8 cellular contexts compared by ENCODE assay signal in genomic region chr6:143060806-143061596, GRCh38. TPM values are rescaled to one million over a fixed set of nuclear protein-coding genes. Genes with fewer than 3 reads are reported as not detected.
DNase-seq lines count a peak whose midpoint lies in the region; ATAC-seq and TF ChIP-seq lines count a peak whose summit lies in the region.

A gene with protein sequence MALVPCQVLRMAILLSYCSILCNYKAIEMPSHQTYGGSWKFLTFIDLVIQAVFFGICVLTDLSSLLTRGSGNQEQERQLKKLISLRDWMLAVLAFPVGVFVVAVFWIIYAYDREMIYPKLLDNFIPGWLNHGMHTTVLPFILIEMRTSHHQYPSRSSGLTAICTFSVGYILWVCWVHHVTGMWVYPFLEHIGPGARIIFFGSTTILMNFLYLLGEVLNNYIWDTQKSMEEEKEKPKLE (plus strand): TSS chr6:143060889. CDS start chr6:143060926, 37 bp downstream.

- H3K27ac Mint-ChIP-seq in activated CD8-positive, alpha-beta T cell treated with anti-CD3 and anti-CD28 coated beads for 36 hours: peak within 1 kb of the TSS; percentile 96

- CTCF ChIA-PET in activated CD8-positive, alpha-beta T cell treated with anti-CD3 and anti-CD28 coated beads for 36 hours (lab: Charles Lee): interaction anchor here (1.6 kb wide), 1 partner anchor 34 kb away, joined by 4 read pairs; no protein-coding TSS in a partner anchor

- POLR2A ChIA-PET in activated CD8-positive, alpha-beta T cell treated with anti-CD3 and anti-CD28 coated beads for 36 hours (lab: Charles Lee): interaction anchor here (0.7 to 1.6 kb wide), 5 partner anchors 18 to 141 kb away, joined by 3 to 4 read pairs (median 3); no protein-coding TSS in a partner anchor

- H3K9me3 Mint-ChIP-seq in activated CD8-positive, alpha-beta T cell treated with anti-CD3 and anti-CD28 coated beads for 36 hours: no peaks in the 10 kb centered on the region

- TF ChIP-seq CTCF in HFF-Myc (IDR thresholded peaks at IDR 0.05; ENCODE audit: low read depth, low read length, missing control alignments) (no peak), NB4 (IDR thresholded peaks at IDR 0.05; ENCODE audit: low read depth, low read length) (no peak), mucosa of descending colon (IDR thresholded peaks at IDR 0.05) (no peak)
- TF ChIP-seq CTCF in activated CD8-positive, alpha-beta T cell treated with anti-CD3 and anti-CD28 coated beads for 36 hours (IDR thresholded peaks at IDR 0.05): no peak

- H3K36me3 Mint-ChIP-seq in activated CD8-positive, alpha-beta T cell treated with anti-CD3 and anti-CD28 coated beads for 36 hours (ENCODE audit: low read depth): no peaks in the 10 kb centered on the region

- H3K36me3 ChIP-seq in mucosa of descending colon (ENCODE audit: low read depth): no peaks in the 10 kb centered on the region

- DNase-seq in HFF-Myc (ENCODE audit: extremely low read depth, low read depth) (peak; percentile 11), NB4 (ENCODE audit: low read depth) (no peak), mucosa of descending colon (peak; percentile 81 to 88 (median 86)), AML-193 (lab: John Stamatoyannopoulos, UW) (no peak)
- peak; percentile 60 for DNase-seq in activated CD8-positive, alpha-beta T cell treated with anti-CD3 and anti-CD28 coated beads for 36 hours
- DNase-seq in effector CD4-positive, alpha-beta T cell: peak; percentile 43
- peak; percentile 23 to 28 for DNase-seq in stimulated activated CD8-positive, alpha-beta memory T cell treated with anti-CD3 and anti-CD28 coated beads, Interleukin-2, amount 100 ng/mL, for 48 hours (ENCODE audit: low read depth in 2 of 2)

- H3K9me3 ChIP-seq in mucosa of descending colon: no peaks in the 10 kb centered on the region

- TF ChIP-seq POLR2A in NB4 (IDR thresholded peaks at IDR 0.05; ENCODE audit: extremely low read depth, insufficient read length): no peak

- intact Hi-C loops in activated CD8-positive, alpha-beta T cell treated with anti-CD3 and anti-CD28 coated beads for 36 hours (cut with micrococcal nuclease): no loop called here
- intact Hi-C loops in mucosa of descending colon (cut with DNase I, micrococcal nuclease): no loop called here

- H3K4me3 Mint-ChIP-seq in activated CD8-positive, alpha-beta T cell treated with anti-CD3 and anti-CD28 coated beads for 36 hours: peak within 1 kb of the TSS; percentile 88

- H3K4me3 ChIP-seq in HFF-Myc (replicated peaks; ENCODE audit: low read depth, low read length): peak within 1 kb of the TSS; percentile 65
- H3K4me3 ChIP-seq in NB4 (ENCODE audit: low read depth, low read length): peak within 1 kb of the TSS; percentile 81
- peak within 1 kb of the TSS; percentile 59 for H3K4me3 ChIP-seq in mucosa of descending colon

- H3K4me1 ChIP-seq in mucosa of descending colon (ENCODE audit: low read depth): no peaks in the 10 kb centered on the region

- no peaks in the 10 kb centered on the region for H3K27me3 Mint-ChIP-seq in activated CD8-positive, alpha-beta T cell treated with anti-CD3 and anti-CD28 coated beads for 36 hours

- ATAC-seq in GM18498 (IDR thresholded peaks at IDR 0.05; ENCODE audit: unreplicated experiment) (peak; percentile 81), mucosa of descending colon (peak; percentile 68)
- peak; percentile 57 for ATAC-seq in activated CD8-positive, alpha-beta T cell treated with anti-CD3 and anti-CD28 coated beads for 36 hours

- H3K4me1 Mint-ChIP-seq in activated CD8-positive, alpha-beta T cell treated with anti-CD3 and anti-CD28 coated beads for 36 hours (ENCODE audit: low read depth): peaks cover 28% of the 10 kb centered on the region

RNA-seq across cellular contexts. Expression of the gene that starts here (rescaled TPM):
- 10 to 100 TPM; 16.1 to 20.0 TPM for total RNA-seq in activated CD8-positive, alpha-beta T cell treated with anti-CD3 and anti-CD28 coated beads for 36 hours
- 10 to 100 TPM; 18.5 to 21.5 (median 21.0) TPM for total RNA-seq in mucosa of descending colon

Comparison
In these comparisons a context has a peak if more than half of its experiments do, and no peak if none do; other contexts are left out.
1. DNase-seq: peak in HFF-Myc (single experiment), activated CD8-positive, alpha-beta T cell treated with anti-CD3 and anti-CD28 coated beads for 36 hours (single experiment), effector CD4-positive, alpha-beta T cell (single experiment), mucosa of descending colon (3 of 3) and stimulated activated CD8-positive, alpha-beta memory T cell treated with anti-CD3 and anti-CD28 coated beads, Interleukin-2, amount 100 ng/mL, for 48 hours (2 of 2); none in NB4 (single experiment) and AML-193 (0 of 2).
2. Peak in every context shown above with its lines, with median percentiles within 50 percentile points of each other: ATAC-seq and H3K4me3 ChIP-seq.